23 cellular contexts compared by ENCODE assay signal in genomic region chr5:32369032-32369431, GRCh38.
"Had no signal": no experiment of that assay in that cellular context is flagged by ENCODE, and none has a peak within 500 bp of the region (broad histone marks: within the 10 kb centered on the region; RNA-seq: fewer than 3 reads in every experiment).

No MANE protein-coding gene starts in this region.

- DNase-seq: activated CD4-positive, alpha-beta T cell treated with anti-CD3 and anti-CD28 coated beads for 48 hours; activated CD4-positive, alpha-beta T cell treated with anti-CD3 and anti-CD28 coated beads, Interleukin-2, amount 50 U/mL, for 4 hours; activated CD8-positive, alpha-beta memory T cell treated with anti-CD3 and anti-CD28 coated beads, Interleukin-2, amount 10 ng/mL, durations not matched to agents 7 days and 5 days; activated naive CD4-positive, alpha-beta T cell treated with anti-CD3 and anti-CD28 coated beads, Interleukin-2, amount 50 U/mL, for 16 hours; activated T-cell treated with anti-CD3 and anti-CD28 coated beads, Interleukin-2, amount 50 U/mL, for 4 hours; amygdala; MV-4-11; NCI-H1092 treated with DMSO at 0.1 percent for 48 hours; NCI-H1417 treated with DMSO at 0.1 percent for 48 hours; NCI-H1694; NCI-H2029; NCI-H2107; NCI-H2171 treated with DMSO at 0.1 percent for 48 hours; NCI-H345; NCI-H510A; NCI-H526 treated with DMSO at 0.1 percent for 48 hours; PC-9; SHP77 treated with DMSO at 0.1 percent for 48 hours had no signal

- ATAC-seq: activated CD4-positive, CD25-positive, alpha-beta regulatory T cell treated with anti-CD3 and anti-CD28 coated beads, Interleukin-2, amount 50 U/mL, for 24 hours; activated CD8-positive, alpha-beta memory T cell treated with anti-CD3 and anti-CD28 coated beads, Interleukin-2, amount 10 ng/mL, durations not matched to agents 7 days and 5 days; activated T-cell treated with anti-CD3 and anti-CD28 coated beads, Interleukin-2, amount 50 U/mL, for 4 hours had no signal

- H3K27ac Mint-ChIP-seq: activated CD8-positive, alpha-beta memory T cell treated with anti-CD3 and anti-CD28 coated beads, Interleukin-2, amount 10 ng/mL, durations not matched to agents 7 days and 5 days; T-helper 1 cell treated with Interleukin-12 subunit alpha and Interleukin-12 subunit beta and Interleukin-4 antibody, amounts not matched to agents 30 μg/mL and 1 μg/mL, for 36 hours had no signal

- H3K27me3 Mint-ChIP-seq: activated CD8-positive, alpha-beta memory T cell treated with anti-CD3 and anti-CD28 coated beads, Interleukin-2, amount 10 ng/mL, durations not matched to agents 7 days and 5 days; brain; IgD-negative memory B cell had no signal

- H3K4me3 Mint-ChIP-seq: activated CD8-positive, alpha-beta memory T cell treated with anti-CD3 and anti-CD28 coated beads, Interleukin-2, amount 10 ng/mL, durations not matched to agents 7 days and 5 days; activated T-cell treated with anti-CD3 and anti-CD28 coated beads, Interleukin-2, amount 50 U/mL, for 4 hours; brain; IgD-negative memory B cell; T-helper 1 cell treated with Interleukin-12 subunit alpha and Interleukin-12 subunit beta and Interleukin-4 antibody, amounts not matched to agents 30 μg/mL and 1 μg/mL, for 36 hours had no signal

- H3K9me3 Mint-ChIP-seq: activated T-cell treated with anti-CD3 and anti-CD28 coated beads, Interleukin-2, amount 50 U/mL, for 4 hours; activated T-helper 2 cell treated with anti-CD3 and anti-CD28 coated beads, Interferon-gamma antibody, Interleukin-2, Interleukin-4, amounts not matched to agents 10 μg/mL and 5 μg/mL and 100 μg/mL, durations not matched to agents 14 hours and 24 hours and 36 hours; brain; IgD-negative memory B cell; T-helper 1 cell treated with Interleukin-12 subunit alpha and Interleukin-12 subunit beta and Interleukin-4 antibody, amounts not matched to agents 30 μg/mL and 1 μg/mL, for 36 hours had no signal

- H3K4me1 Mint-ChIP-seq: activated CD8-positive, alpha-beta memory T cell treated with anti-CD3 and anti-CD28 coated beads, Interleukin-2, amount 10 ng/mL, durations not matched to agents 7 days and 5 days; brain; IgD-negative memory B cell had no signal
